In the genomic region with DNA sequence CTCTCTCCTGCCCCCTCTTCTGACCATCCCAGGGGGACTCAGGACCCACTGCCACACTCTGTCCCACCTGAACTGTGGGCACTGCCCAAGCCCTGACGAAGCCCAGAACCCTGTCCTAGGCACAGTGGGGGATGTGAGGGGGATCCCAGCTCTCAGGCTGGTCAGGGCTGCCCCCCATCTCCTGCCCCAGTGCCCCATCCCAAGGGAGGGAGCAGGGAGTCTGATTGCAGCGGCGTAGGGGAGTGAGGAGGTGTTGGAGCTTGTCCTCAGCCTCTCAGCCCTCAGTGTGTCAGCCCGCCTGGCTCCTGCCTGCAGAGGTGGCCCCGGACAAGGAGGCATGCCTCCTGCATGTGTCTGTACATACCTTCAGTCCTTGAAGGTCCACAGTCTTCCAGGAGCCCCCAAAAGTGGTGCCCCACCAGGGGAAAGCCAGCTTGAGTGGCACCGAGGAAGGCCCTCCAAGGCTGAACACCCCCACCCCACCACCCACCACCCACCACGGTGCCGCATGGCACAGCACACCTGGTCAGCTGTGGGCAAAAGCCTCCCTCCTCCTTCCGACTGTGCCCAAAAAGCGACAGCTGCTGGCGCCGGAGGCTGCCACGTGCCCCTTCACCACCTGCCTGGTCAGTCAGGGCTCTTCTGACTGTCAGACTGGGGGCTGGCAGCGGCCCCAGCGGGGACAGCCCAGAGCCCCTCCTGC, we compare ENCODE assay signal across 1 cellular context.
TF ChIP-seq lines count a peak whose summit lies in the region.

No MANE protein-coding gene starts in this region.

TF ChIP-seq in SK-N-SH, 30 proteins besides CTCF, POLR2A, EP300 and RAD21 (continued from another document):
- TF ChIP-seq, protein P1, sequence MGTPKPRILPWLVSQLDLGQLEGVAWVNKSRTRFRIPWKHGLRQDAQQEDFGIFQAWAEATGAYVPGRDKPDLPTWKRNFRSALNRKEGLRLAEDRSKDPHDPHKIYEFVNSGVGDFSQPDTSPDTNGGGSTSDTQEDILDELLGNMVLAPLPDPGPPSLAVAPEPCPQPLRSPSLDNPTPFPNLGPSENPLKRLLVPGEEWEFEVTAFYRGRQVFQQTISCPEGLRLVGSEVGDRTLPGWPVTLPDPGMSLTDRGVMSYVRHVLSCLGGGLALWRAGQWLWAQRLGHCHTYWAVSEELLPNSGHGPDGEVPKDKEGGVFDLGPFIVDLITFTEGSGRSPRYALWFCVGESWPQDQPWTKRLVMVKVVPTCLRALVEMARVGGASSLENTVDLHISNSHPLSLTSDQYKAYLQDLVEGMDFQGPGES (IDR thresholded peaks at IDR 0.05; ENCODE audit: low read depth, low read length) = no peak
- peak; percentile 86 for TF ChIP-seq MXI1 (IDR thresholded peaks at IDR 0.05; ENCODE audit: low read depth, low read length)
- TF ChIP-seq, protein P2, sequence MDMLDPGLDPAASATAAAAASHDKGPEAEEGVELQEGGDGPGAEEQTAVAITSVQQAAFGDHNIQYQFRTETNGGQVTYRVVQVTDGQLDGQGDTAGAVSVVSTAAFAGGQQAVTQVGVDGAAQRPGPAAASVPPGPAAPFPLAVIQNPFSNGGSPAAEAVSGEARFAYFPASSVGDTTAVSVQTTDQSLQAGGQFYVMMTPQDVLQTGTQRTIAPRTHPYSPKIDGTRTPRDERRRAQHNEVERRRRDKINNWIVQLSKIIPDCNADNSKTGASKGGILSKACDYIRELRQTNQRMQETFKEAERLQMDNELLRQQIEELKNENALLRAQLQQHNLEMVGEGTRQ (IDR thresholded peaks at IDR 0.05; ENCODE audit: borderline replicate concordance, low read depth, low read length) = no peak
- no peak for TF ChIP-seq NFIC (IDR thresholded peaks at IDR 0.05; ENCODE audit: borderline replicate concordance)
- TF ChIP-seq YY1 (IDR thresholded peaks at IDR 0.05; ENCODE audit: low read depth) = no peak
- no peak for TF ChIP-seq GATA2 (CRISPR knock-in tag; IDR thresholded peaks at IDR 0.05)
- no peak for TF ChIP-seq RCOR1 (IDR thresholded peaks at IDR 0.05; ENCODE audit: low read length)
